Comparison of ENCODE assay signal across 25 cellular contexts in the genomic region with DNA sequence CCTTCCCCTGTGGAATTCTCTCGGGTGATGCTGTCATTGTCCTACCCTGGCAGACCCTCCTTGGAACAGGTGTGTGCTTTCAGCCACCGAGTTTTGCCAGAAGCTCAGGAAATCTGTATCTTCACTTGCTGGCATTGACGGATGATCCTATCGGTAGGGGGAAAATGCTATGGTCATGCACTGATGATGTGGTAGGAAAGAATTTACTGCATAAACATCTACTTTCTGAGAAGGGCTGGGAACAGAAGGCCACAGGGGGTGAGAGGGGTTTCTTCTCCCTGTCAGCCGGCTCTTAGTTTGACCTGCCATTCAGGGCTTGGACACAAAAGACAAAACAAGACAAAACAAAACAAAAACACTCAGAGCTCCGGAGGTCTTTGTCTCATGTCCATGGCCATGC. TPM values are rescaled to one million over a fixed set of nuclear protein-coding genes. Genes with fewer than 3 reads are reported as not detected.
A peak's percentile ranks its signal among the peaks of the same experiment; 100 is the strongest.
DNase-seq lines count a peak whose midpoint lies in the region; ATAC-seq, FAIRE-seq and TF ChIP-seq lines count a peak whose summit lies in the region.
"Had no signal": no experiment of that assay in that cellular context is flagged by ENCODE, and none has a peak within 500 bp of the region (broad histone marks: within the 10 kb centered on the region; RNA-seq: fewer than 3 reads in every experiment).

No MANE protein-coding gene starts in this region.

- DNase-seq in HTR-8/SVneo (ENCODE audit: insufficient read length, low spot score) (peak; percentile 82), left kidney (ENCODE audit: low read depth, low spot score) (peak; percentile 18), T-cell (no peak), osteoblast (ENCODE audit: insufficient read length, low spot score, missing footprints) (no peak)
- no peak for DNase-seq in central memory CD8-positive, alpha-beta T cell (ENCODE audit: low spot score in 2 of 2)
- no peak for DNase-seq in stimulated activated naive CD4-positive, alpha-beta T cell (lab: John Stamatoyannopoulos, UW)
- DNase-seq: activated CD8-positive, alpha-beta memory T cell treated with anti-CD3 and anti-CD28 coated beads for 24 hours; activated naive CD4-positive, alpha-beta T cell treated with anti-CD3 and anti-CD28 coated beads, Interleukin-2, amount 50 U/mL, for 16 hours; activated T-cell treated with anti-CD3 and anti-CD28 coated beads, Interleukin-2, amount 50 U/mL, for 72 hours; AML-193; aorta; Caco-2; gastrocnemius medialis; left cardiac atrium; natural killer cell; NCI-H146; NCI-H526 treated with DMSO at 0.1 percent for 48 hours; SHP77 treated with DMSO at 0.1 percent for 48 hours; tibial artery had no signal

- POLR2A ChIA-PET in T-cell (lab: Charles Lee): no interaction called here

- H2AFZ ChIP-seq in osteoblast (ENCODE audit: low read length): no peak overlapping the region
- H2AFZ ChIP-seq: parathyroid adenoma had no signal

- H3K36me3 ChIP-seq in osteoblast (ENCODE audit: insufficient read depth, low read length): no peaks in the 10 kb centered on the region
- H3K36me3 ChIP-seq: gastrocnemius medialis, tibial artery had no signal

- no peaks in the 10 kb centered on the region for H3K9me3 Mint-ChIP-seq in central memory CD8-positive, alpha-beta T cell
- H3K9me3 Mint-ChIP-seq in T-cell: no peaks in the 10 kb centered on the region
- H3K9me3 Mint-ChIP-seq: activated T-cell treated with anti-CD3 and anti-CD28 coated beads, Interleukin-2, amount 50 U/mL, for 72 hours; natural killer cell; stimulated activated naive CD8-positive, alpha-beta T cell treated with anti-CD3 and anti-CD28 coated beads, Interleukin-15, Interleukin-2, amounts not matched to agents 100 ng/mL and 50 ng/mL, for 24 hours had no signal

- H3K4me1 Mint-ChIP-seq in central memory CD8-positive, alpha-beta T cell: peaks cover 34% of the 10 kb centered on the region
- peaks cover 28 to 35% (median 29%) of the 10 kb centered on the region in 3 donors for H3K4me1 Mint-ChIP-seq in T-cell

- no peaks in the 10 kb centered on the region for H4K20me1 ChIP-seq in osteoblast (ENCODE audit: insufficient read depth, low read length)

- H3K27ac ChIP-seq in osteoblast (ENCODE audit: low read depth, low read length): no peak overlapping the region
- H3K27ac ChIP-seq: gastrocnemius medialis, parathyroid adenoma, tibial artery had no signal

- peak; percentile 57 for FAIRE-seq in HTR-8/SVneo (lab: Jason Lieb, UNC)
- FAIRE-seq: G401.6, TTC549 had no signal

- H3K79me2 ChIP-seq in osteoblast (ENCODE audit: insufficient read depth, low read length): no peaks in the 10 kb centered on the region
- H3K79me2 ChIP-seq: parathyroid adenoma had no signal

- ATAC-seq in central memory CD8-positive, alpha-beta T cell (replicated peaks; ENCODE audit: extremely low read depth, poor library complexity, severe bottlenecking): no peak
- ATAC-seq in T-cell (replicated peaks in 1 of 4) (no peak), HG03571 (IDR thresholded peaks at IDR 0.05; ENCODE audit: unreplicated experiment) (no peak)
- ATAC-seq: activated T-cell treated with anti-CD3 and anti-CD28 coated beads, Interleukin-2, amount 50 U/mL, for 72 hours; gastrocnemius medialis; left cardiac atrium; natural killer cell had no signal

- CTCF ChIA-PET in T-cell (lab: Charles Lee): interaction anchor here in 1 of 2 donors (0.6 kb wide), 1 partner anchor 133 kb away, joined by 4 read pairs; no protein-coding TSS in a partner anchor

- no peak overlapping the region for H3K4me3 Mint-ChIP-seq in central memory CD8-positive, alpha-beta T cell
- no peak overlapping the region for H3K4me3 Mint-ChIP-seq in T-cell
- H3K4me3 Mint-ChIP-seq: activated T-cell treated with anti-CD3 and anti-CD28 coated beads, Interleukin-2, amount 50 U/mL, for 72 hours; natural killer cell; stimulated activated naive CD8-positive, alpha-beta T cell treated with anti-CD3 and anti-CD28 coated beads, Interleukin-15, Interleukin-2, amounts not matched to agents 100 ng/mL and 50 ng/mL, for 24 hours had no signal

- H3K4me1 ChIP-seq in osteoblast (ENCODE audit: insufficient read depth, low read length): no peaks in the 10 kb centered on the region
- H3K4me1 ChIP-seq: gastrocnemius medialis, parathyroid adenoma had no signal

- H3K27me3 ChIP-seq in osteoblast (ENCODE audit: insufficient read depth, low read length): no peaks in the 10 kb centered on the region
- H3K27me3 ChIP-seq: tibial artery had no signal

- H3K36me3 Mint-ChIP-seq in central memory CD8-positive, alpha-beta T cell (ENCODE audit: insufficient read depth): peaks cover 3% of the 10 kb centered on the region
- H3K36me3 Mint-ChIP-seq in T-cell: no peaks in the 10 kb centered on the region
- H3K36me3 Mint-ChIP-seq: natural killer cell had no signal

- H3K27me3 Mint-ChIP-seq in central memory CD8-positive, alpha-beta T cell: no peaks in the 10 kb centered on the region
- no peaks in the 10 kb centered on the region for H3K27me3 Mint-ChIP-seq in T-cell
- H3K27me3 Mint-ChIP-seq: stimulated activated naive CD8-positive, alpha-beta T cell treated with anti-CD3 and anti-CD28 coated beads, Interleukin-15, Interleukin-2, amounts not matched to agents 100 ng/mL and 50 ng/mL, for 24 hours had no signal

- H3K4me3 ChIP-seq in osteoblast (ENCODE audit: insufficient read depth, low read length): no peak overlapping the region
- H3K4me3 ChIP-seq: gastrocnemius medialis, tibial artery had no signal

- peak overlapping the region; percentile 9 for H3K27ac Mint-ChIP-seq in central memory CD8-positive, alpha-beta T cell (ENCODE audit: low read depth)
- H3K27ac Mint-ChIP-seq in T-cell: no peak overlapping the region
- H3K27ac Mint-ChIP-seq: stimulated activated naive CD8-positive, alpha-beta T cell treated with anti-CD3 and anti-CD28 coated beads, Interleukin-15, Interleukin-2, amounts not matched to agents 100 ng/mL and 50 ng/mL, for 24 hours had no signal

- no peak for TF ChIP-seq CTCF in osteoblast (IDR thresholded peaks at IDR 0.05; ENCODE audit: extremely low read depth, low read depth, low read length)

- no peak overlapping the region for H3K4me2 ChIP-seq in osteoblast (ENCODE audit: insufficient read depth, low read length)

- H3K9me3 ChIP-seq in osteoblast (ENCODE audit: low read depth, low read length): no peaks in the 10 kb centered on the region
- H3K9me3 ChIP-seq: Caco-2, gastrocnemius medialis, tibial artery had no signal

RNA-seq across cellular contexts. Expression of a gene that starts 43.6 kb away (rescaled TPM):
- 100 to 1,000 TPM; 105 to 142 (median 132) TPM for total RNA-seq in T-cell
- total RNA-seq in osteoblast: under 0.01 TPM in 1 of 2 replicates, not detected in the other
- total RNA-seq: MCF 10A had no signal

Comparison
In these comparisons a context has a peak if more than half of its experiments do, and no peak if none do; other contexts are left out.
1. DNase-seq: peak in HTR-8/SVneo (single experiment) and left kidney (single experiment); none in central memory CD8-positive, alpha-beta T cell (0 of 2), T-cell (0 of 34), osteoblast (single experiment) and stimulated activated naive CD4-positive, alpha-beta T cell (0 of 6).
2. RNA of a gene that starts 43.6 kb away (total RNA-seq): 105 to 142 TPM in T-cell; under 0.01 TPM in osteoblast; every median in the first group is over 100 times any median in the second.